Comparison of ENCODE assay signal across 1 cellular context in the genomic region with DNA sequence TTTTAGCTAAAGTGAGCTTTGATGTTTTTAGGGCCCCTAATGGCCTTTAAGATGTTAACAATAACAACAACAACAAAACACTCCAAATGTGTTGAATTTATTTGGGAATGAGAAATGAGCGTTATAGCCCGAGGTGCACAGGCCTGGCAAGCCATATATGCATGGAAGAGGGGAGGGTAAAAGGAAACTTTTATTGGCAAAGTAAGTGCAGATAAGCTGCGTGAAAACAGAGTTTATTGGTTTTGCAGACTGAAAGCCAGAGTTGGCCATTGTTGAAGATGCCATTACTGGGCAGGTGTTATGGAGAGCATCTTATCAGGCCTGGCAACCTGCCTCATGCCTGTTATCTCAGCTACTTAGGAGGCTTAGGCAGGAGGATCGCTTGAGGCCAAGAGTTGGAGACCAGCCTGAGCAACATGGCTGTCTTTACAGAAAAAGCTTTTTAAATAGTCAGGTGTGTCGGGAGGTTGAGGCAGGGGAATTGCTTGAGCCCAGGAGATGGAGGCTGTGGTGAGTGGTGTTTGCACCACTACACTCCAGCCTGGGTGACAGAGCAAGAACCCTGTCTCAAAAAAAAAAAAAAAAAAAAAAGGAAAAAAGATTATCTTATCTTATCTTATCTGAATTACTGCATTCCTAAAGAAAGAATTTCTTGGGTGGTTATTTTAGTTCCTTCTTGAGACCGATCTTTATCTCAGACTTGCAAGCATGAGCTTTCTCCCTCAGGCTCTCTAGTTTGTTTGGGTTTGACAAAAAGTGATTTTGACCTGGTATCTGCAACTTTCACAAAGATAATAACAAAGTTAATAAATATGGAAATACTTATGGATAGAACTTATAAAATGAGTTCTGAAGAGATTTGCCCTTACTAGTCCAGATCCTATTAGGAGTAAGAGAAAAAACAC.
A peak's percentile ranks its signal among the peaks of the same experiment; 100 is the strongest.
TF ChIP-seq lines count a peak whose summit lies in the region.

No MANE protein-coding gene starts in this region.

TF ChIP-seq in endothelial cell of umbilical vein, 7 proteins besides CTCF, POLR2A, EP300 and RAD21:
- TF ChIP-seq FOS (IDR thresholded peaks at IDR 0.05; ENCODE audit: borderline replicate concordance, insufficient read depth, low read length) (no peak), GATA2 (IDR thresholded peaks at IDR 0.05; ENCODE audit: insufficient read depth, insufficient read length, low read depth, low read length) (peak; percentile 8)
